Comparison of ENCODE assay signal across 14 cellular contexts in the genomic region with DNA sequence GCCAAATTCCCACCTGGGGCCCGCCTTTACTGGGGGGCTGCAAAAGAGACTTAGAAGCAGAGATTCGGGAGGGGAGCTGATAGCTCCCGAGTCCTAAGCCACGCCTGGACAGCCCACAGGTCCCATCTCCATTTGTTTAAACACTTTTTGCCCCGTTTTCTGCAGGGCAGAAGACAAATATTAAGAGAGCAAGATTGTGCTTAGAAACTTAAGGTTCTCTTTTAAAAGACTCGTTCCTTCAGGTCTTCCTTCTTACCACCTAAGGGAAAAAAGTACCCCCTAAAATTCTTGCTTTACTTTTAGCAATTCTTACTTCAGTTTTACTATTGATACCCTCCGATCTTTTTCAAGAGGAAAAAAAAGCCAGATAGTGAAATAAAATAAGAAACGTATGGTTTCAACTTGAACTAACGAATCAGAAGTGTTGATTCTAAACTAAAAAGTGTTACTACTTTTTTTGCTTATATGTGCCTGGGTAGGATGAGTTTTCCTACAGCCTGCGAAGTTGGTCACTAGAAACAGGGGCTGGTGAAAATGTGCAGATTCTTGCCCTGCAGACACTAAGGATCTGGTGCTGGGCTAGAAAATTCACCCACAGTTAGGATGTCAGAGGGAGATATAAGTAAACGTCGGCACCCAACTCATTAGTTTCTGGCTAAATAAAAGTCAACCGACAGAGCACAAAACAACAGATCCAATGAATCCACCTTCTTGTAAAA.
DNase-seq lines count a peak whose midpoint lies in the region; ATAC-seq, FAIRE-seq and TF ChIP-seq lines count a peak whose summit lies in the region.
"Had no signal": no experiment of that assay in that cellular context is flagged by ENCODE, and none has a peak within 500 bp of the region (broad histone marks: within the 10 kb centered on the region; RNA-seq: fewer than 3 reads in every experiment).

No MANE protein-coding gene starts in this region.

- peak overlapping the region in 4 of 7 donors; percentile 23 to 60 (median 43) for H3K4me3 Mint-ChIP-seq in CD8-positive, alpha-beta memory T cell
- H3K4me3 Mint-ChIP-seq: activated CD4-positive, alpha-beta memory T cell treated with anti-CD3 and anti-CD28 coated beads for 36 hours had no signal

- peaks cover 6 to 30% (median 16%) of the 10 kb centered on the region in 5 donors for H3K9me3 Mint-ChIP-seq in CD8-positive, alpha-beta memory T cell
- H3K9me3 Mint-ChIP-seq: activated CD4-positive, alpha-beta memory T cell treated with anti-CD3 and anti-CD28 coated beads for 36 hours had no signal

- H3K36me3 Mint-ChIP-seq in CD8-positive, alpha-beta memory T cell = no peaks in the 10 kb centered on the region

- no peak overlapping the region for H3K23ac ChIP-seq in H1 (ENCODE audit: insufficient read length)
- H3K23ac ChIP-seq in neuronal stem cell (ENCODE audit: low read depth, low read length, poor library complexity) = no peak overlapping the region

- peaks cover 12 to 15% (median 13%) of the 10 kb centered on the region in 3 donors for H3K4me1 Mint-ChIP-seq in CD8-positive, alpha-beta memory T cell

- no peak for DNase-seq in CD8-positive, alpha-beta memory T cell
- DNase-seq in H1 (ENCODE audit: low read depth in 1 of 2, low spot score in 2 of 2) (no peak), neuronal stem cell (ENCODE audit: low spot score) (no peak), occipital lobe (lab: John Stamatoyannopoulos, UW) (no peak), dermis blood vessel endothelial cell (no peak), NCI-H82 (lab: John Stamatoyannopoulos, UW) (no peak)
- DNase-seq: activated CD4-positive, alpha-beta memory T cell treated with anti-CD3 and anti-CD28 coated beads for 36 hours; Calu3; left cardiac atrium; SIG-M5 had no signal

- H2BK120ac ChIP-seq in H1 (replicated peaks; ENCODE audit: low read depth, low read length) (no peak overlapping the region), neuronal stem cell (ENCODE audit: low read depth, low read length) (no peak overlapping the region)

- no peaks in the 10 kb centered on the region for H3K36me3 ChIP-seq in CD8-positive, alpha-beta memory T cell (ENCODE audit: insufficient read depth, low read length)
- no peaks in the 10 kb centered on the region for H3K36me3 ChIP-seq in Loucy (ENCODE audit: insufficient read depth, low read length)
- H3K36me3 ChIP-seq in H1 (ENCODE audit: control insufficient read depth in 2 of 4, insufficient read depth in 4 of 4, low read length in 3 of 4) = no peaks in the 10 kb centered on the region
- no peaks in the 10 kb centered on the region for H3K36me3 ChIP-seq in neuronal stem cell (replicated peaks in 1 of 2; ENCODE audit: control insufficient read depth in 2 of 2, insufficient read depth in 2 of 2, low read length in 2 of 2)

- H4K91ac ChIP-seq in H1 (replicated peaks; ENCODE audit: insufficient read length, low read length) = no peak overlapping the region
- no peak overlapping the region for H4K91ac ChIP-seq in neuronal stem cell (ENCODE audit: low read depth, low read length, poor library complexity)

- no peak overlapping the region for H2BK20ac ChIP-seq in H1 (ENCODE audit: low read length)

- H2BK12ac ChIP-seq in H1 (ENCODE audit: low read depth, low read length) (no peak overlapping the region), neuronal stem cell (ENCODE audit: low read length) (no peak overlapping the region)

- H3K4me2 ChIP-seq in Loucy (ENCODE audit: low read depth, low read length, poor library complexity, severe bottlenecking) = no peak overlapping the region
- peak overlapping the region; percentile 86 to 92 for H3K4me2 ChIP-seq in H1 (ENCODE audit: insufficient read depth in 1 of 2, low read depth in 2 of 2, low read length in 2 of 2)
- H3K4me2 ChIP-seq in neuronal stem cell (ENCODE audit: insufficient read depth, low read length, poor library complexity, severe bottlenecking) = peak overlapping the region; percentile 75

- H3K14ac ChIP-seq in H1 (ENCODE audit: insufficient read length) = no peak overlapping the region
- H3K14ac ChIP-seq in neuronal stem cell (ENCODE audit: low read length) = peak overlapping the region; percentile 22

- H3K79me1 ChIP-seq in H1 (ENCODE audit: low read depth, low read length) (no peaks in the 10 kb centered on the region), neuronal stem cell (ENCODE audit: low read depth, low read length) (no peaks in the 10 kb centered on the region)

- H3K9ac ChIP-seq in Loucy (ENCODE audit: low read depth, low read length, poor library complexity, severe bottlenecking) (no peak overlapping the region), H1 (replicated peaks in 1 of 4; ENCODE audit: extremely low read depth in 1 of 4, low read depth in 3 of 4, low read length in 3 of 4) (no peak overlapping the region), neuronal stem cell (ENCODE audit: low read depth, low read length, poor library complexity) (peak overlapping the region; percentile 65)

- H3K23me2 ChIP-seq in H1 (ENCODE audit: low read depth, low read length) = peaks cover 14% of the 10 kb centered on the region

- H3K4me1 ChIP-seq in CD8-positive, alpha-beta memory T cell (ENCODE audit: insufficient read depth, low read length) = peaks cover 23% of the 10 kb centered on the region
- peaks cover 12% of the 10 kb centered on the region for H3K4me1 ChIP-seq in Loucy (ENCODE audit: insufficient read depth, low read length, poor library complexity, severe bottlenecking)
- H3K4me1 ChIP-seq in H1 (replicated peaks in 1 of 4; ENCODE audit: control insufficient read depth in 3 of 4, insufficient read depth in 4 of 4, low read length in 3 of 4) = peaks cover 3 to 10% (median 6%) of the 10 kb centered on the region in 4 experiments; a peak in 6 of 7 replicates
- peaks cover 11 to 17% of the 10 kb centered on the region in 2 donors for H3K4me1 ChIP-seq in neuronal stem cell (ENCODE audit: control insufficient read depth in 2 of 2, insufficient read depth in 1 of 2, low read depth in 1 of 2, low read length in 2 of 2)

- TF ChIP-seq CTCF in Loucy (conservative IDR thresholded peaks at IDR 0.05; ENCODE audit: low read length) (no peak), H1 (IDR thresholded peaks at IDR 0.05; ENCODE audit: control extremely low read depth in 1 of 3, insufficient read depth in 1 of 3, low read depth in 1 of 3, low read length in 3 of 3) (no peak)

- TF ChIP-seq RAD21 in H1 (IDR thresholded peaks at IDR 0.05 in 1 of 2, conservative IDR thresholded peaks at IDR 0.05 in 1 of 2; ENCODE audit: low read depth in 2 of 2, low read length in 2 of 2) = no peak

- H2AFZ ChIP-seq in Loucy (ENCODE audit: low read length) (peak overlapping the region; percentile 19; the same call in 1 of the 2 replicates), H1 (ENCODE audit: low read length) (no peak overlapping the region), neuronal stem cell (ENCODE audit: low read length) (no peak overlapping the region)

- no peaks in the 10 kb centered on the region for H3K9me3 ChIP-seq in CD8-positive, alpha-beta memory T cell (ENCODE audit: low read length)
- H3K9me3 ChIP-seq in Loucy (ENCODE audit: insufficient read depth, low read depth, low read length) (no peaks in the 10 kb centered on the region), H1 (ENCODE audit: insufficient read depth in 2 of 2, low read depth in 1 of 2, low read length in 1 of 2) (no peaks in the 10 kb centered on the region), neuronal stem cell (replicated peaks in 1 of 2; ENCODE audit: control insufficient read depth in 2 of 2, insufficient read depth in 1 of 2, low read depth in 1 of 2, low read length in 2 of 2) (no peaks in the 10 kb centered on the region)

- 18% methylated on average over 13 of the region's 13 CpGs; no CpG with 5 or more reads in 1 of the 2 experiments for WGBS in H1 (ENCODE audit: extremely low coverage in 1 of 2, insufficient coverage in 1 of 2, insufficient read length in 1 of 2, insufficient replicate concordance in 2 of 2, low coverage in 1 of 2, low lambda C conversion rate in 2 of 2, missing lambda C conversion rate in 1 of 2), 2 experiments
- WGBS in neuronal stem cell (ENCODE audit: extremely low coverage in 2 of 2, insufficient read length in 2 of 2, insufficient replicate concordance in 1 of 2), 2 donors = no CpG with 5 or more reads among the region's 13 CpGs

- H4K20me1 ChIP-seq in Loucy (ENCODE audit: insufficient read depth, low read length, poor library complexity, severe bottlenecking) (peaks cover 6% of the 10 kb centered on the region), H1 (replicated peaks in 1 of 2; ENCODE audit: control insufficient read depth in 1 of 2, insufficient read depth in 2 of 2, low read length in 2 of 2) (peaks cover 0 to 3% of the 10 kb centered on the region in 2 experiments)

- H3K9me2 ChIP-seq in Loucy (replicated peaks; ENCODE audit: low read depth, low read length) = no peaks in the 10 kb centered on the region

- H2BK15ac ChIP-seq in H1 (ENCODE audit: low read length) (no peak overlapping the region), neuronal stem cell (ENCODE audit: low read length) (peak overlapping the region; percentile 55)

- no peak overlapping the region for H3K4me3 ChIP-seq in CD8-positive, alpha-beta memory T cell (ENCODE audit: low read length)
- H3K4me3 ChIP-seq in Loucy (ENCODE audit: low read length, poor library complexity, severe bottlenecking) (no peak overlapping the region), H1 (ENCODE audit: extremely low read depth in 1 of 4, insufficient read depth in 2 of 4, low read depth in 3 of 4, low read length in 4 of 4) (peak overlapping the region; percentile 22 to 68 (median 33); a peak in 6 of 8 replicates), neuronal stem cell (ENCODE audit: low read length in 2 of 2) (peak overlapping the region in 1 of 2 donors; percentile 57)

- H2AK5ac ChIP-seq in H1 (ENCODE audit: low read depth, low read length) (no peak overlapping the region), neuronal stem cell (ENCODE audit: low read depth, low read length) (no peak overlapping the region)

- no peak for TF ChIP-seq EP300 in H1 (IDR thresholded peaks at IDR 0.05; ENCODE audit: borderline replicate concordance in 1 of 2, low read depth in 2 of 2, low read length in 2 of 2)

- peaks cover 9% of the 10 kb centered on the region; the same call in 1 of the 2 replicates for H3F3A ChIP-seq in Loucy (ENCODE audit: low read depth)

- H4K5ac ChIP-seq in H1 (ENCODE audit: insufficient read length, low read depth, low read length) = no peak overlapping the region

- no peak for TF ChIP-seq POLR2A in H1 (IDR thresholded peaks at IDR 0.05; ENCODE audit: control extremely low read depth in 1 of 2, low read depth in 2 of 2, low read length in 2 of 2)

- H4K8ac ChIP-seq in H1 (ENCODE audit: extremely low read depth, insufficient read depth, low read length) = peak overlapping the region; percentile 11; the same call in 1 of the 2 replicates
- no peak overlapping the region for H4K8ac ChIP-seq in neuronal stem cell (ENCODE audit: low read depth, low read length)

- no peak overlapping the region for H3K56ac ChIP-seq in H1 (replicated peaks; ENCODE audit: insufficient read length, low read depth, low read length)

- H3K79me2 ChIP-seq in Loucy (ENCODE audit: insufficient read depth, low read length) (peaks cover 10% of the 10 kb centered on the region), H1 (ENCODE audit: control insufficient read depth in 1 of 2, insufficient read depth in 2 of 2, low read length in 2 of 2) (no peaks in the 10 kb centered on the region)

- no peak overlapping the region for H3K4ac ChIP-seq in H1 (replicated peaks; ENCODE audit: insufficient read length, low read depth, low read length)
- H3K4ac ChIP-seq in neuronal stem cell (ENCODE audit: low read length) = no peak overlapping the region

- FAIRE-seq in H1 (lab: Jason Lieb, UNC) = no peak

- H3K27me3 ChIP-seq in CD8-positive, alpha-beta memory T cell (ENCODE audit: insufficient read depth, low read length, poor library complexity, severe bottlenecking) = peaks cover 69% of the 10 kb centered on the region
- no peaks in the 10 kb centered on the region for H3K27me3 ChIP-seq in Loucy (ENCODE audit: insufficient read depth, low read length, poor library complexity, severe bottlenecking)
- H3K27me3 ChIP-seq in H1 (replicated peaks in 1 of 4; ENCODE audit: control insufficient read depth in 3 of 4, extremely low read depth in 1 of 4, insufficient read depth in 3 of 4, low read length in 3 of 4) = peaks cover 17 to 54% (median 39%) of the 10 kb centered on the region in 4 experiments; a peak in 6 of 7 replicates
- H3K27me3 ChIP-seq in neuronal stem cell (ENCODE audit: control insufficient read depth in 3 of 3, insufficient read depth in 3 of 3, low read depth in 1 of 3, low read length in 3 of 3) = peaks cover 5 to 23% (median 6%) of the 10 kb centered on the region in 3 experiments

- H3K18ac ChIP-seq in H1 (ENCODE audit: extremely low read depth, low read length) (no peak overlapping the region), neuronal stem cell (ENCODE audit: low read length) (peak overlapping the region; percentile 88)

- no peak for ATAC-seq in GM19328 (IDR thresholded peaks at IDR 0.05; ENCODE audit: unreplicated experiment)
- ATAC-seq: sciatic nerve had no signal

- CTCF ChIA-PET in CD8-positive, alpha-beta memory T cell (lab: Charles Lee) = no interaction called here
- CTCF ChIA-PET in H1 (lab: Charles Lee; ENCODE audit: partially characterized antibody) = interaction anchor here (1.0 to 5.2 kb wide), 8 partner anchors 9 to 570 kb away, joined by 3 to 63 read pairs (median 6); no protein-coding TSS in a partner anchor

- H2BK5ac ChIP-seq in H1 (ENCODE audit: low read depth, low read length) (no peak overlapping the region), neuronal stem cell (ENCODE audit: low read length) (no peak overlapping the region)

- H3K27ac Mint-ChIP-seq in CD8-positive, alpha-beta memory T cell = peak overlapping the region in 2 of 8 donors; percentile 29 to 88
- H3K27ac Mint-ChIP-seq: activated CD4-positive, alpha-beta memory T cell treated with anti-CD3 and anti-CD28 coated beads for 36 hours had no signal

- POLR2A ChIA-PET in CD8-positive, alpha-beta memory T cell (lab: Charles Lee) = no interaction called here
- POLR2A ChIA-PET in H1 (lab: Charles Lee; ENCODE audit: partially characterized antibody) = interaction anchor here (0.7 kb wide), 1 partner anchor 9 kb away, joined by 3 read pairs; no protein-coding TSS in a partner anchor

- no peak overlapping the region for H3K27ac ChIP-seq in CD8-positive, alpha-beta memory T cell (ENCODE audit: low read depth, low read length)
- H3K27ac ChIP-seq in H1 (ENCODE audit: low read depth, low read length) (no peak overlapping the region), neuronal stem cell (replicated peaks; ENCODE audit: low read length) (no peak overlapping the region)
- H3K27ac ChIP-seq: epithelial cell of prostate had no signal

- H3K27me3 Mint-ChIP-seq in CD8-positive, alpha-beta memory T cell = peaks cover 48 to 62% of the 10 kb centered on the region in 2 donors

Comparison
In these comparisons a context has a peak if more than half of its experiments do, and no peak if none do; other contexts are left out.
1. H3K4me3 ChIP-seq: peak in H1 (4 of 4); none in CD8-positive, alpha-beta memory T cell (single experiment) and Loucy (single experiment).